In the genomic region with DNA sequence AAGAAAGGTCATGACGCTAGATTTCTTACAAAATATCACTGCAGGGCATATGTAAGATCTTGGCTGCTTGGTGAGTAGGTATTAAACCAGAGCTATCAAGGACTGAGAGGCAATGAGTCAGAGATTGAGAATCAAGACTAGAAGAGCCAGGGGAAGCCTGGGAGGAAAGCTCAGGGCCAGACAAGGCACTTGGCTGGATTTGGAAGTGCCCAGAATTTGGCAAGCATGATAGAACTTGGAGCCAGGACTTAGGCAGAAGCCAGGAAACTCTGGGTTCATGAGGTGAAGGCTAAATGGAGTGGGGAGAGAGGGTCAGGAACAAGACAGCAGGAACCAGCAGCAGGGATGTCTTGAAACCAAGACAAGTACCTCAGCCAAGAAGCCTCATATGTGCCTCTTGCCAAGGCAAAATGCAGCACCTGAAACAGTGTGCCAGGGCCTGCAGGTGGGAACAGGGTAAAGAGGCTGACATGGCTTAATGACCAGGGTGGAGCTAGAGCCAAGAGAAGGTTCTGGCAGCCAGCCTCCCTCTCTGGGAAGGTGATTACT, we compare ENCODE assay signal across 12 cellular contexts. TPM values are rescaled to one million over a fixed set of nuclear protein-coding genes. Genes with fewer than 3 reads are reported as not detected.
DNase-seq lines count a peak whose midpoint lies in the region; ATAC-seq and TF ChIP-seq lines count a peak whose summit lies in the region.
"Had no signal": no experiment of that assay in that cellular context is flagged by ENCODE, and none has a peak within 500 bp of the region (broad histone marks: within the 10 kb centered on the region; RNA-seq: fewer than 3 reads in every experiment).

No MANE protein-coding gene starts in this region.

- peaks cover 12% of the 10 kb centered on the region for H3K4me1 ChIP-seq in skeletal muscle satellite cell (ENCODE audit: control insufficient read depth, insufficient read depth, low read length)

- peak overlapping the region; percentile 26 for H3K4me2 ChIP-seq in skeletal muscle satellite cell (ENCODE audit: low read length)

- no peak for ATAC-seq in HG03521 (IDR thresholded peaks at IDR 0.05; ENCODE audit: unreplicated experiment)
- ATAC-seq in HG02885 (IDR thresholded peaks at IDR 0.05; ENCODE audit: poor library complexity, unreplicated experiment) = no peak

- DNase-seq in HT1080 (ENCODE audit: low read depth) (peak; percentile 74), amniotic stem cell (lab: John Stamatoyannopoulos, UW) (peak; percentile 18), foreskin fibroblast (peak; percentile 50 to 74), Kasumi-1 (lab: John Stamatoyannopoulos, UW) (no peak), GM19240 (ENCODE audit: insufficient read length, low spot score) (no peak)
- DNase-seq: activated CD8-positive, alpha-beta memory T cell treated with anti-CD3 and anti-CD28 coated beads, Interleukin-2, amount 50 U/mL, for 48 hours; NCI-H1092; stomach had no signal

- TF ChIP-seq CTCF in foreskin fibroblast (IDR thresholded peaks at IDR 0.05; ENCODE audit: low read depth, low read length) = no peak

- H3K4me3 ChIP-seq in foreskin fibroblast (ENCODE audit: low read depth in 1 of 2, low read length in 2 of 2) (no peak overlapping the region), skeletal muscle satellite cell (ENCODE audit: low read length) (no peak overlapping the region)
- H3K4me3 ChIP-seq: stomach had no signal

- H3K9ac ChIP-seq in skeletal muscle satellite cell (ENCODE audit: low read depth, low read length) = no peak overlapping the region

- no peaks in the 10 kb centered on the region for H3K9me3 ChIP-seq in skeletal muscle satellite cell (replicated peaks; ENCODE audit: low read length)
- H3K9me3 ChIP-seq: stomach had no signal

- H3K27me3 ChIP-seq in skeletal muscle satellite cell (ENCODE audit: control insufficient read depth, insufficient read depth, low read length) = no peaks in the 10 kb centered on the region
- H3K27me3 ChIP-seq: stomach had no signal

- no peaks in the 10 kb centered on the region for H3K36me3 ChIP-seq in skeletal muscle satellite cell (ENCODE audit: insufficient read depth, low read length)
- H3K36me3 ChIP-seq: stomach had no signal

RNA-seq across cellular contexts. Expression of gene PTHLH, which starts 49.9 kb away (rescaled TPM):
- total RNA-seq in HT1080 (2014; rRNA removed; shearing (Covaris generic)) = 0.13 and 0.87 TPM in 2 replicates
- polyA plus RNA-seq in HT1080 (2015; cell fraction: cytosol; rRNA removed) = 4.8 and 6.4 TPM in 2 replicates
- 4.8 and 6.0 TPM in 2 replicates for polyA plus RNA-seq in HT1080 (2015; cell fraction: nucleus; rRNA removed)
- under 0.01 TPM in 1 of 2 replicates, not detected in the other for total RNA-seq in skeletal muscle satellite cell (2012; rRNA removed)
- total RNA-seq: H1 had no signal

Comparison
In these comparisons a context has a peak if more than half of its experiments do, and no peak if none do; other contexts are left out.
1. DNase-seq: peak in HT1080 (single experiment), amniotic stem cell (single experiment) and foreskin fibroblast (2 of 2); none in Kasumi-1 (0 of 2) and GM19240 (single experiment).